1 cellular context compared by ENCODE assay signal in the genomic region with DNA sequence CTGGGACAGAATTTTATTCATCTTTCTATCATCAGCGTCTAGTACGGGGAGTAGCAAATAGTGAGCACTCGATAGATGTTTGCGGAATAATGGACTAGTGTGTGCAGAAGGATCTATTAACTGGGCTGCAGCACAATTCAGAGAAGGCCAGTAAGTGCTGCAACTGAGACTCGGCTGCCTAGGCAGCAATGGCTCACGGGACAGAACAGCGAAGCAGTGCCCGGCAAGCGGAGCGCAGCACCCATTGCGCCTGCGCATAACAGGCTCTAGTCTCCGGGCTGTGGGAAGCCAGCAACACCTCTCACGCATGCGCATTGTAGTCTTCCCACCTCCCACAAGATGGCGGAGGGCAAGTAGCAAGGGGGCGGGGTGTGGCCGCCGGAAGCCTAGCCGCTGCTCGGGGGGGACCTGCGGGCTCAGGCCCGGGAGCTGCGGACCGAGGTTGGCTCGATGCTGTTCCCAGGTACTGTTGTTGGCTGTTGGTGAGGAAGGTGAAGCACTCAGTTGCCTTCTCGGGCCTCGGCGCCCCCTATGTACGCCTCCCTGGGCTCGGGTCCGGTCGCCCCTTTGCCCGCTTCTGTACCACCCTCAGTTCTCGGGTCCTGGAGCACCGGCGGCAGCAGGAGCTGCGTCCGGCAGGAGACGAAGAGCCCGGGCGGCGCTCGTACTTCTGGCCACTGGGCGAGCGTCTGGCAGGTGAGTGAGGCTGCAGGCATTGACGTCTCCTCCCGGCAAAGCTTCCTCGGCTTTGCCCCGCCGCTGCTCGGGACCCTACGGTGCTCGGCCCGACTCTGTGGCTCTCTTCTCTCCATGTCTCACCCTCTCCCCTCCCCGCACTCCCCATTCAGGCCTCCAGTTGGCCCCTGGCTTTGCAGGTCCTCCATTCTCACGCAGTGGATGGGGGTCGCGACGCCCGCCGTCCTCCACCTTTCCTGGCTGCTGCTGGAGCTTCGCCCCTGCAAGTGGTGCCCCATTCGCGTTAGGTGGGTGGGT.
TF ChIP-seq lines count a peak whose summit lies in the region.

No MANE protein-coding gene starts in this region.

TF ChIP-seq in HepG2, 621 proteins besides CTCF, POLR2A, EP300 and RAD21 (continued from another document and continues in another):
- TF ChIP-seq, protein P1, sequence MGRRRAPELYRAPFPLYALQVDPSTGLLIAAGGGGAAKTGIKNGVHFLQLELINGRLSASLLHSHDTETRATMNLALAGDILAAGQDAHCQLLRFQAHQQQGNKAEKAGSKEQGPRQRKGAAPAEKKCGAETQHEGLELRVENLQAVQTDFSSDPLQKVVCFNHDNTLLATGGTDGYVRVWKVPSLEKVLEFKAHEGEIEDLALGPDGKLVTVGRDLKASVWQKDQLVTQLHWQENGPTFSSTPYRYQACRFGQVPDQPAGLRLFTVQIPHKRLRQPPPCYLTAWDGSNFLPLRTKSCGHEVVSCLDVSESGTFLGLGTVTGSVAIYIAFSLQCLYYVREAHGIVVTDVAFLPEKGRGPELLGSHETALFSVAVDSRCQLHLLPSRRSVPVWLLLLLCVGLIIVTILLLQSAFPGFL (CRISPR knock-in tag; IDR thresholded peaks at IDR 0.05), result no peak
- peak; percentile 11; the same call in 1 of the 2 replicates for TF ChIP-seq SIX1 (CRISPR knock-in tag; IDR thresholded peaks at IDR 0.05; ENCODE audit: borderline replicate concordance)
- TF ChIP-seq, protein P2, sequence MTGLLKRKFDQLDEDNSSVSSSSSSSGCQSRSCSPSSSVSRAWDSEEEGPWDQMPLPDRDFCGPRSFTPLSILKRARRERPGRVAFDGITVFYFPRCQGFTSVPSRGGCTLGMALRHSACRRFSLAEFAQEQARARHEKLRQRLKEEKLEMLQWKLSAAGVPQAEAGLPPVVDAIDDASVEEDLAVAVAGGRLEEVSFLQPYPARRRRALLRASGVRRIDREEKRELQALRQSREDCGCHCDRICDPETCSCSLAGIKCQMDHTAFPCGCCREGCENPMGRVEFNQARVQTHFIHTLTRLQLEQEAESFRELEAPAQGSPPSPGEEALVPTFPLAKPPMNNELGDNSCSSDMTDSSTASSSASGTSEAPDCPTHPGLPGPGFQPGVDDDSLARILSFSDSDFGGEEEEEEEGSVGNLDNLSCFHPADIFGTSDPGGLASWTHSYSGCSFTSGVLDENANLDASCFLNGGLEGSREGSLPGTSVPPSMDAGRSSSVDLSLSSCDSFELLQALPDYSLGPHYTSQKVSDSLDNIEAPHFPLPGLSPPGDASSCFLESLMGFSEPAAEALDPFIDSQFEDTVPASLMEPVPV (CRISPR knock-in tag; IDR thresholded peaks at IDR 0.05), result peak; percentile 35; the same call in 1 of the 2 replicates
- peak; percentile 82; the same call in 1 of the 2 replicates for TF ChIP-seq ZBTB20 (CRISPR knock-in tag; IDR thresholded peaks at IDR 0.05; ENCODE audit: borderline replicate concordance, low read depth)
- TF ChIP-seq, protein P3, sequence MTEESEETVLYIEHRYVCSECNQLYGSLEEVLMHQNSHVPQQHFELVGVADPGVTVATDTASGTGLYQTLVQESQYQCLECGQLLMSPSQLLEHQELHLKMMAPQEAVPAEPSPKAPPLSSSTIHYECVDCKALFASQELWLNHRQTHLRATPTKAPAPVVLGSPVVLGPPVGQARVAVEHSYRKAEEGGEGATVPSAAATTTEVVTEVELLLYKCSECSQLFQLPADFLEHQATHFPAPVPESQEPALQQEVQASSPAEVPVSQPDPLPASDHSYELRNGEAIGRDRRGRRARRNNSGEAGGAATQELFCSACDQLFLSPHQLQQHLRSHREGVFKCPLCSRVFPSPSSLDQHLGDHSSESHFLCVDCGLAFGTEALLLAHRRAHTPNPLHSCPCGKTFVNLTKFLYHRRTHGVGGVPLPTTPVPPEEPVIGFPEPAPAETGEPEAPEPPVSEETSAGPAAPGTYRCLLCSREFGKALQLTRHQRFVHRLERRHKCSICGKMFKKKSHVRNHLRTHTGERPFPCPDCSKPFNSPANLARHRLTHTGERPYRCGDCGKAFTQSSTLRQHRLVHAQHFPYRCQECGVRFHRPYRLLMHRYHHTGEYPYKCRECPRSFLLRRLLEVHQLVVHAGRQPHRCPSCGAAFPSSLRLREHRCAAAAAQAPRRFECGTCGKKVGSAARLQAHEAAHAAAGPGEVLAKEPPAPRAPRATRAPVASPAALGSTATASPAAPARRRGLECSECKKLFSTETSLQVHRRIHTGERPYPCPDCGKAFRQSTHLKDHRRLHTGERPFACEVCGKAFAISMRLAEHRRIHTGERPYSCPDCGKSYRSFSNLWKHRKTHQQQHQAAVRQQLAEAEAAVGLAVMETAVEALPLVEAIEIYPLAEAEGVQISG (CRISPR knock-in tag; IDR thresholded peaks at IDR 0.05), result peak; percentile 66
- TF ChIP-seq CBX1 (IDR thresholded peaks at IDR 0.05; ENCODE audit: low read depth), result peak; percentile 85
- TF ChIP-seq, protein P4, sequence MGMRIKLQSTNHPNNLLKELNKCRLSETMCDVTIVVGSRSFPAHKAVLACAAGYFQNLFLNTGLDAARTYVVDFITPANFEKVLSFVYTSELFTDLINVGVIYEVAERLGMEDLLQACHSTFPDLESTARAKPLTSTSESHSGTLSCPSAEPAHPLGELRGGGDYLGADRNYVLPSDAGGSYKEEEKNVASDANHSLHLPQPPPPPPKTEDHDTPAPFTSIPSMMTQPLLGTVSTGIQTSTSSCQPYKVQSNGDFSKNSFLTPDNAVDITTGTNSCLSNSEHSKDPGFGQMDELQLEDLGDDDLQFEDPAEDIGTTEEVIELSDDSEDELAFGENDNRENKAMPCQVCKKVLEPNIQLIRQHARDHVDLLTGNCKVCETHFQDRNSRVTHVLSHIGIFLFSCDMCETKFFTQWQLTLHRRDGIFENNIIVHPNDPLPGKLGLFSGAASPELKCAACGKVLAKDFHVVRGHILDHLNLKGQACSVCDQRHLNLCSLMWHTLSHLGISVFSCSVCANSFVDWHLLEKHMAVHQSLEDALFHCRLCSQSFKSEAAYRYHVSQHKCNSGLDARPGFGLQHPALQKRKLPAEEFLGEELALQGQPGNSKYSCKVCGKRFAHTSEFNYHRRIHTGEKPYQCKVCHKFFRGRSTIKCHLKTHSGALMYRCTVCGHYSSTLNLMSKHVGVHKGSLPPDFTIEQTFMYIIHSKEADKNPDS (CRISPR knock-in tag; IDR thresholded peaks at IDR 0.05), result no peak
- TF ChIP-seq ZNF556 (CRISPR knock-in tag; IDR thresholded peaks at IDR 0.05; ENCODE audit: borderline replicate concordance), result no peak
- TF ChIP-seq, protein P5, sequence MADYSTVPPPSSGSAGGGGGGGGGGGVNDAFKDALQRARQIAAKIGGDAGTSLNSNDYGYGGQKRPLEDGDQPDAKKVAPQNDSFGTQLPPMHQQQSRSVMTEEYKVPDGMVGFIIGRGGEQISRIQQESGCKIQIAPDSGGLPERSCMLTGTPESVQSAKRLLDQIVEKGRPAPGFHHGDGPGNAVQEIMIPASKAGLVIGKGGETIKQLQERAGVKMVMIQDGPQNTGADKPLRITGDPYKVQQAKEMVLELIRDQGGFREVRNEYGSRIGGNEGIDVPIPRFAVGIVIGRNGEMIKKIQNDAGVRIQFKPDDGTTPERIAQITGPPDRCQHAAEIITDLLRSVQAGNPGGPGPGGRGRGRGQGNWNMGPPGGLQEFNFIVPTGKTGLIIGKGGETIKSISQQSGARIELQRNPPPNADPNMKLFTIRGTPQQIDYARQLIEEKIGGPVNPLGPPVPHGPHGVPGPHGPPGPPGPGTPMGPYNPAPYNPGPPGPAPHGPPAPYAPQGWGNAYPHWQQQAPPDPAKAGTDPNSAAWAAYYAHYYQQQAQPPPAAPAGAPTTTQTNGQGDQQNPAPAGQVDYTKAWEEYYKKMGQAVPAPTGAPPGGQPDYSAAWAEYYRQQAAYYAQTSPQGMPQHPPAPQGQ (CRISPR knock-in tag; IDR thresholded peaks at IDR 0.05; ENCODE audit: borderline replicate concordance), result no peak
- TF ChIP-seq, protein P6, sequence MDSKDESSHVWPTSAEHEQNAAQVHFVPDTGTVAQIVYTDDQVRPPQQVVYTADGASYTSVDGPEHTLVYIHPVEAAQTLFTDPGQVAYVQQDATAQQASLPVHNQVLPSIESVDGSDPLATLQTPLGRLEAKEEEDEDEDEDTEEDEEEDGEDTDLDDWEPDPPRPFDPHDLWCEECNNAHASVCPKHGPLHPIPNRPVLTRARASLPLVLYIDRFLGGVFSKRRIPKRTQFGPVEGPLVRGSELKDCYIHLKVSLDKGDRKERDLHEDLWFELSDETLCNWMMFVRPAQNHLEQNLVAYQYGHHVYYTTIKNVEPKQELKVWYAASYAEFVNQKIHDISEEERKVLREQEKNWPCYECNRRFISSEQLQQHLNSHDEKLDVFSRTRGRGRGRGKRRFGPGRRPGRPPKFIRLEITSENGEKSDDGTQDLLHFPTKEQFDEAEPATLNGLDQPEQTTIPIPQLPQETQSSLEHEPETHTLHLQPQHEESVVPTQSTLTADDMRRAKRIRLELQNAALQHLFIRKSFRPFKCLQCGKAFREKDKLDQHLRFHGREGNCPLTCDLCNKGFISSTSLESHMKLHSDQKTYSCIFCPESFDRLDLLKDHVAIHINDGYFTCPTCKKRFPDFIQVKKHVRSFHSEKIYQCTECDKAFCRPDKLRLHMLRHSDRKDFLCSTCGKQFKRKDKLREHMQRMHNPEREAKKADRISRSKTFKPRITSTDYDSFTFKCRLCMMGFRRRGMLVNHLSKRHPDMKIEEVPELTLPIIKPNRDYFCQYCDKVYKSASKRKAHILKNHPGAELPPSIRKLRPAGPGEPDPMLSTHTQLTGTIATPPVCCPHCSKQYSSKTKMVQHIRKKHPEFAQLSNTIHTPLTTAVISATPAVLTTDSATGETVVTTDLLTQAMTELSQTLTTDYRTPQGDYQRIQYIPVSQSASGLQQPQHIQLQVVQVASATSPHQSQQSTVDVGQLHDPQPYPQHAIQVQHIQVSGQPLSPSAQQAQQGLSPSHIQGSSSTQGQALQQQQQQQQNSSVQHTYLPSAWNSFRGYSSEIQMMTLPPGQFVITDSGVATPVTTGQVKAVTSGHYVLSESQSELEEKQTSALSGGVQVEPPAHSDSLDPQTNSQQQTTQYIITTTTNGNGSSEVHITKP (CRISPR knock-in tag; IDR thresholded peaks at IDR 0.05; ENCODE audit: low read depth), result peak; percentile 84
- TF ChIP-seq SAFB2 (CRISPR knock-in tag; IDR thresholded peaks at IDR 0.05; ENCODE audit: borderline replicate concordance, low read depth), result peak; percentile 81; the same call in 1 of the 2 replicates
- 0 out of 2 replicates have a peak, but pooled peaks have one; percentile 44 for TF ChIP-seq MIXL1 (CRISPR knock-in tag; IDR thresholded peaks at IDR 0.05)
- TF ChIP-seq, protein P7, sequence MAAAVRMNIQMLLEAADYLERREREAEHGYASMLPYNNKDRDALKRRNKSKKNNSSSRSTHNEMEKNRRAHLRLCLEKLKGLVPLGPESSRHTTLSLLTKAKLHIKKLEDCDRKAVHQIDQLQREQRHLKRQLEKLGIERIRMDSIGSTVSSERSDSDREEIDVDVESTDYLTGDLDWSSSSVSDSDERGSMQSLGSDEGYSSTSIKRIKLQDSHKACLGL (CRISPR knock-in tag; IDR thresholded peaks at IDR 0.05), result no peak; the same call in 1 of the 2 replicates
- TF ChIP-seq ZNF850 (CRISPR knock-in tag; conservative IDR thresholded peaks at IDR 0.05), result no peak
- TF ChIP-seq, protein P8, sequence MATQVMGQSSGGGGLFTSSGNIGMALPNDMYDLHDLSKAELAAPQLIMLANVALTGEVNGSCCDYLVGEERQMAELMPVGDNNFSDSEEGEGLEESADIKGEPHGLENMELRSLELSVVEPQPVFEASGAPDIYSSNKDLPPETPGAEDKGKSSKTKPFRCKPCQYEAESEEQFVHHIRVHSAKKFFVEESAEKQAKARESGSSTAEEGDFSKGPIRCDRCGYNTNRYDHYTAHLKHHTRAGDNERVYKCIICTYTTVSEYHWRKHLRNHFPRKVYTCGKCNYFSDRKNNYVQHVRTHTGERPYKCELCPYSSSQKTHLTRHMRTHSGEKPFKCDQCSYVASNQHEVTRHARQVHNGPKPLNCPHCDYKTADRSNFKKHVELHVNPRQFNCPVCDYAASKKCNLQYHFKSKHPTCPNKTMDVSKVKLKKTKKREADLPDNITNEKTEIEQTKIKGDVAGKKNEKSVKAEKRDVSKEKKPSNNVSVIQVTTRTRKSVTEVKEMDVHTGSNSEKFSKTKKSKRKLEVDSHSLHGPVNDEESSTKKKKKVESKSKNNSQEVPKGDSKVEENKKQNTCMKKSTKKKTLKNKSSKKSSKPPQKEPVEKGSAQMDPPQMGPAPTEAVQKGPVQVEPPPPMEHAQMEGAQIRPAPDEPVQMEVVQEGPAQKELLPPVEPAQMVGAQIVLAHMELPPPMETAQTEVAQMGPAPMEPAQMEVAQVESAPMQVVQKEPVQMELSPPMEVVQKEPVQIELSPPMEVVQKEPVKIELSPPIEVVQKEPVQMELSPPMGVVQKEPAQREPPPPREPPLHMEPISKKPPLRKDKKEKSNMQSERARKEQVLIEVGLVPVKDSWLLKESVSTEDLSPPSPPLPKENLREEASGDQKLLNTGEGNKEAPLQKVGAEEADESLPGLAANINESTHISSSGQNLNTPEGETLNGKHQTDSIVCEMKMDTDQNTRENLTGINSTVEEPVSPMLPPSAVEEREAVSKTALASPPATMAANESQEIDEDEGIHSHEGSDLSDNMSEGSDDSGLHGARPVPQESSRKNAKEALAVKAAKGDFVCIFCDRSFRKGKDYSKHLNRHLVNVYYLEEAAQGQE (IDR thresholded peaks at IDR 0.05; ENCODE audit: borderline replicate concordance in 1 of 2, low read depth in 1 of 2, low read length in 2 of 2), result 0 out of 4 replicates have a peak, but pooled peaks of 1 of the 2 experiments have one; percentile 8
- TF ChIP-seq NONO (IDR thresholded peaks at IDR 0.05), result no peak
- peak; percentile 68 for TF ChIP-seq NONO (CRISPR knock-in tag; conservative IDR thresholded peaks at IDR 0.05)
- peak; percentile 90 for TF ChIP-seq ZFY (CRISPR knock-in tag; IDR thresholded peaks at IDR 0.05)
- TF ChIP-seq, protein P9, sequence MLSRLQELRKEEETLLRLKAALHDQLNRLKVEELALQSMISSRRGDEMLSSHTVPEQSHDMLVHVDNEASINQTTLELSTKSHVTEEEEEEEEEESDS (CRISPR knock-in tag; IDR thresholded peaks at IDR 0.05; ENCODE audit: borderline replicate concordance), result no peak
- peak; percentile 62 for TF ChIP-seq HDAC2 (CRISPR knock-in tag; IDR thresholded peaks at IDR 0.05)
- TF ChIP-seq, protein P10, sequence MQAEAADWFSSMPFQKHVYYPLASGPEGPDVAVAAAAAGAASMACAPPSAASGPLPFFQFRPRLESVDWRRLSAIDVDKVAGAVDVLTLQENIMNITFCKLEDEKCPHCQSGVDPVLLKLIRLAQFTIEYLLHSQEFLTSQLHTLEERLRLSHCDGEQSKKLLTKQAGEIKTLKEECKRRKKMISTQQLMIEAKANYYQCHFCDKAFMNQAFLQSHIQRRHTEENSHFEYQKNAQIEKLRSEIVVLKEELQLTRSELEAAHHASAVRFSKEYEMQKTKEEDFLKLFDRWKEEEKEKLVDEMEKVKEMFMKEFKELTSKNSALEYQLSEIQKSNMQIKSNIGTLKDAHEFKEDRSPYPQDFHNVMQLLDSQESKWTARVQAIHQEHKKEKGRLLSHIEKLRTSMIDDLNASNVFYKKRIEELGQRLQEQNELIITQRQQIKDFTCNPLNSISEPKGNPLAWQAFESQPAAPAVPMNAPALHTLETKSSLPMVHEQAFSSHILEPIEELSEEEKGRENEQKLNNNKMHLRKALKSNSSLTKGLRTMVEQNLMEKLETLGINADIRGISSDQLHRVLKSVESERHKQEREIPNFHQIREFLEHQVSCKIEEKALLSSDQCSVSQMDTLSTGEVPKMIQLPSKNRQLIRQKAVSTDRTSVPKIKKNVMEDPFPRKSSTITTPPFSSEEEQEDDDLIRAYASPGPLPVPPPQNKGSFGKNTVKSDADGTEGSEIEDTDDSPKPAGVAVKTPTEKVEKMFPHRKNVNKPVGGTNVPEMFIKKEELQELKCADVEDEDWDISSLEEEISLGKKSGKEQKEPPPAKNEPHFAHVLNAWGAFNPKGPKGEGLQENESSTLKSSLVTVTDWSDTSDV (CRISPR knock-in tag; IDR thresholded peaks at IDR 0.05), result no peak
- TF ChIP-seq, protein P11, sequence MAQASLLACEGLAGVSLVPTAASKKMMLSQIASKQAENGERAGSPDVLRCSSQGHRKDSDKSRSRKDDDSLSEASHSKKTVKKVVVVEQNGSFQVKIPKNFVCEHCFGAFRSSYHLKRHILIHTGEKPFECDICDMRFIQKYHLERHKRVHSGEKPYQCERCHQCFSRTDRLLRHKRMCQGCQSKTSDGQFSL (CRISPR knock-in tag; IDR thresholded peaks at IDR 0.05), result peak; percentile 27; the same call in 1 of the 2 replicates
- no peak for TF ChIP-seq ZSCAN29 (CRISPR knock-in tag; conservative IDR thresholded peaks at IDR 0.05)
- TF ChIP-seq SP4 (CRISPR knock-in tag; IDR thresholded peaks at IDR 0.05), result peak; percentile 75; the same call in 1 of the 2 replicates
